In the genomic region with DNA sequence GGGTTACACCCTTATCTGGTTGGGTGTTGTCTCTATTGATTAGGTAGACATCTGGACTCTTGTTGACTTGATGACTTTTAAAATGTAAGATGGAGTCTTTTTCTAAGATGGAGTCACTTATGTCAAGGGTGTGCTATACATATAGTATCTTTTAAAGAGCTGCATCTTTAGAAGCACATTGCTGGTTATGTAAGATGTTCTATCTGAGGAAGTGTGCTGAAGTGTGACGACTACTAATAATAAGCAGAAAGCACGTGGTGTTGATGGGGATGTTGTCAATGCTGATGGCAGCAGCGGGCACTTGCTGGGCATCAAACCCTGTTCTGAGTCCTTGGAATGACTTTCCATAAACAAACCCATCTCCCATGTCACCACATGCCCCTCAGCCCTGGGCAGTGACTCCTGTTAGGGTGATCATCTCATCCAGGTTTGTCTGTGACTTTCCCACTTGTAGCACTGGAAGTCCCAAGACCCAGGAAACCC, we compare ENCODE assay signal across 1 cellular context.
TF ChIP-seq lines count a peak whose summit lies in the region.

No MANE protein-coding gene starts in this region.

TF ChIP-seq in SK-N-SH, 30 proteins besides CTCF, POLR2A, EP300 and RAD21 (continued from another document):
- TF ChIP-seq, protein P1, sequence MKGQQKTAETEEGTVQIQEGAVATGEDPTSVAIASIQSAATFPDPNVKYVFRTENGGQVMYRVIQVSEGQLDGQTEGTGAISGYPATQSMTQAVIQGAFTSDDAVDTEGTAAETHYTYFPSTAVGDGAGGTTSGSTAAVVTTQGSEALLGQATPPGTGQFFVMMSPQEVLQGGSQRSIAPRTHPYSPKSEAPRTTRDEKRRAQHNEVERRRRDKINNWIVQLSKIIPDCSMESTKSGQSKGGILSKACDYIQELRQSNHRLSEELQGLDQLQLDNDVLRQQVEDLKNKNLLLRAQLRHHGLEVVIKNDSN (IDR thresholded peaks at IDR 0.05; ENCODE audit: borderline replicate concordance, low read depth), result no peak
- TF ChIP-seq YY1 (IDR thresholded peaks at IDR 0.05; ENCODE audit: low read depth) (0 out of 2 replicates have a peak, but pooled peaks have one; percentile 50), TCF12 (IDR thresholded peaks at IDR 0.05) (no peak)
TF ChIP-seq in SK-N-SH: peak in this region for 2.
